In genomic region chr2:75870654-75871137, GRCh38 we compare ENCODE assay signal across 17 cellular contexts.
DNase-seq lines count a peak whose midpoint lies in the region; ATAC-seq and TF ChIP-seq lines count a peak whose summit lies in the region.
"Had no signal": no experiment of that assay in that cellular context is flagged by ENCODE, and none has a peak within 500 bp of the region (broad histone marks: within the 10 kb centered on the region; RNA-seq: fewer than 3 reads in every experiment).

No MANE protein-coding gene starts in this region.

- no peak for TF ChIP-seq CTCF in GM13977 (IDR thresholded peaks at IDR 0.05; ENCODE audit: extremely low read depth, insufficient read depth, missing control alignments)

- peak; percentile 5 for DNase-seq in GM13977 (ENCODE audit: low spot score)
- DNase-seq in iPS-NIHi11 (ENCODE audit: low spot score), result peak; percentile 25
- no peak for DNase-seq in activated CD4-positive, CD25-positive, alpha-beta regulatory T cell treated with anti-CD3 and anti-CD28 coated beads, Interleukin-2, amount 50 U/mL, for 72 hours
- no peak for DNase-seq in cerebellar nuclear complex (lab: John Stamatoyannopoulos, UW)
- DNase-seq: activated CD4-positive, alpha-beta memory T cell treated with anti-CD3 and anti-CD28 coated beads, Interleukin-2, amount 10 ng/mL, durations not matched to agents 7 days and 5 days; central memory CD4-positive, alpha-beta T cell; effector memory CD4-positive, alpha-beta T cell; left ventricle myocardium inferior; NCI-H2081; NCI-H774; ovary; small intestine; stimulated activated naive B cell treated with anti-CD40 and anti-IgM and Interleukin-4, amounts not matched to agents 10 μg/mL and 1 μg/mL and 100 μg/mL, for 72 hours had no signal

- in situ Hi-C loops in GM13977 (cut with MboI; ENCODE audit: low pct_unique_long_range_greater_than_20kb, low sequenced_read_pairs, unreplicated experiment), result no loop called here

- ATAC-seq in GM19351 (IDR thresholded peaks at IDR 0.05; ENCODE audit: unreplicated experiment) (peak; percentile 77), HG03520 (IDR thresholded peaks at IDR 0.05; ENCODE audit: unreplicated experiment) (peak; percentile 84), GM19467 (IDR thresholded peaks at IDR 0.05; ENCODE audit: unreplicated experiment) (no peak), GM21447 (IDR thresholded peaks at IDR 0.05; ENCODE audit: unreplicated experiment) (no peak)
- ATAC-seq: stimulated activated naive B cell treated with anti-CD40 and anti-IgM and Interleukin-4, amounts not matched to agents 10 μg/mL and 1 μg/mL and 100 μg/mL, for 72 hours had no signal

Comparison
In these comparisons a context has a peak if more than half of its experiments do, and no peak if none do; other contexts are left out.
1. DNase-seq: peak in GM13977 (single experiment) and iPS-NIHi11 (single experiment); none in activated CD4-positive, CD25-positive, alpha-beta regulatory T cell treated with anti-CD3 and anti-CD28 coated beads, Interleukin-2, amount 50 U/mL, for 72 hours (single experiment) and cerebellar nuclear complex (0 of 2).
2. ATAC-seq: peak in GM19351 (single experiment) and HG03520 (single experiment); none in GM19467 (single experiment) and GM21447 (single experiment).